In genomic region chr17:38322897-38323296, GRCh38 we compare ENCODE assay signal across 17 cellular contexts. TPM values are rescaled to one million over a fixed set of nuclear protein-coding genes. Genes with fewer than 3 reads are reported as not detected.
"Had no signal": no experiment of that assay in that cellular context is flagged by ENCODE, and none has a peak within 500 bp of the region (broad histone marks: within the 10 kb centered on the region; RNA-seq: fewer than 3 reads in every experiment).

No MANE protein-coding gene starts in this region.

- H3K4me3 ChIP-seq: lung, spleen, suprapubic skin, thyroid gland had no signal

- H3K27ac Mint-ChIP-seq: dendritic cell treated with granulocyte-macrophage colony-stimulating factor and Interleukin-4, amounts not matched to agents 40 ng/mL and 50 ng/mL, for 4 days; effector memory CD8-positive, alpha-beta T cell; naive thymus-derived CD4-positive, alpha-beta T cell; type B pancreatic cell had no signal

- FAIRE-seq: urothelium cell line had no signal

- DNase-seq: foreskin melanocyte had no signal

- H3K27me3 ChIP-seq: neutrophil, spleen, suprapubic skin, thyroid gland had no signal

- H3K9me3 Mint-ChIP-seq: dendritic cell treated with granulocyte-macrophage colony-stimulating factor and Interleukin-4, amounts not matched to agents 40 ng/mL and 50 ng/mL, for 4 days; effector memory CD8-positive, alpha-beta T cell; naive thymus-derived CD4-positive, alpha-beta T cell; type B pancreatic cell had no signal

- H3K9me3 ChIP-seq: neutrophil, spleen, suprapubic skin, thyroid gland had no signal

- H3K27ac ChIP-seq: neutrophil, spleen, suprapubic skin, thyroid gland had no signal

- H3K4me3 Mint-ChIP-seq: dendritic cell treated with granulocyte-macrophage colony-stimulating factor and Interleukin-4, amounts not matched to agents 40 ng/mL and 50 ng/mL, for 4 days; effector memory CD8-positive, alpha-beta T cell; naive thymus-derived CD4-positive, alpha-beta T cell; type B pancreatic cell had no signal

- H3K27me3 Mint-ChIP-seq: dendritic cell treated with granulocyte-macrophage colony-stimulating factor and Interleukin-4, amounts not matched to agents 40 ng/mL and 50 ng/mL, for 4 days; type B pancreatic cell had no signal

RNA-seq across cellular contexts. Expression of gene GPR179, which starts 20.9 kb away (rescaled TPM):
- total RNA-seq: left ventricle myocardium superior, mesenteric fat pad, osteoblast, pulmonary artery endothelial cell, skeletal muscle tissue had no signal
- polyA plus RNA-seq: naive thymus-derived CD4-positive, alpha-beta T cell; neural cell had no signal
